Comparison of ENCODE assay signal across 18 cellular contexts in the genomic region with DNA sequence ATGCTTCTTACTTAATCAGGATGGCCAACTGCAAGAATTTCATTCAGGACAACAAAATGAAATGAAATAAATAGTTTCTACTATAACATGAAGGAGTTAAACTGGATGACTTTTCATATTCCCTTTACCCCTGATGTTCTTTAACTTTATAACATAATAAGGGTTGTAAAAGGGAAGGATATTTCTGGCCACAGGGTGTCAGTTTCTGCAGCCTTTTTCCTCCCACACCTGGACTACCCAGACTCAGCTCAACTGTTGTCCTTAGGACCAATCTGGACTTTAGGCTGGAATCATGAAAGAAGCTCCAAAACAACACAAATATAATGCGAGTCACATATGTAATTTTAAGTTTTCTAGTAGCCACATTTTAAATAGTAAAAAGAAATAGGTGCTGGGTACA.
"Had no signal": no experiment of that assay in that cellular context is flagged by ENCODE, and none has a peak within 500 bp of the region (broad histone marks: within the 10 kb centered on the region; RNA-seq: fewer than 3 reads in every experiment).

No MANE protein-coding gene starts in this region.

- H3K36me3 Mint-ChIP-seq: activated naive CD4-positive, alpha-beta T cell treated with anti-CD3 and anti-CD28 coated beads, Interleukin-2, amount 10 ng/mL, durations not matched to agents 7 days and 5 days; naive B cell; neural progenitor cell had no signal

- H3K27ac Mint-ChIP-seq: activated naive CD4-positive, alpha-beta T cell treated with anti-CD3 and anti-CD28 coated beads, Interleukin-2, amount 10 ng/mL, durations not matched to agents 7 days and 5 days; neural progenitor cell; progenitor cell of endocrine pancreas; T-helper 1 cell treated with Interleukin-12 subunit alpha and Interleukin-12 subunit beta and Interleukin-4 antibody, amounts not matched to agents 30 μg/mL and 1 μg/mL, for 36 hours had no signal

- DNase-seq: activated CD4-positive, alpha-beta T cell treated with anti-CD3 and anti-CD28 coated beads, Interleukin-2, amount 50 U/mL, for 1 hour; activated CD4-positive, CD25-positive, alpha-beta regulatory T cell treated with anti-CD3 and anti-CD28 coated beads, Interleukin-2, amount 50 U/mL, for 72 hours; activated CD8-positive, alpha-beta memory T cell treated with anti-CD3 and anti-CD28 coated beads, Interleukin-2, amount 50 U/mL, for 4 hours; activated effector memory CD4-positive, alpha-beta T cell treated with Interleukin-2 at 50 U/mL for 16 hours; activated naive CD4-positive, alpha-beta T cell treated with anti-CD3 and anti-CD28 coated beads, Interleukin-2, amount 10 ng/mL, durations not matched to agents 7 days and 5 days; activated T-cell treated with anti-CD3 and anti-CD28 coated beads, Interleukin-2, amount 50 U/mL, for 4 hours; adrenal gland; dorsolateral prefrontal cortex; lower lobe of right lung; midbrain; naive B cell; stimulated activated CD4-positive, alpha-beta T cell treated with anti-CD3 and anti-CD28 coated beads, Interleukin-1b, Interleukin-23, amount 100 ng/mL, for 48 hours; stimulated activated CD8-positive, alpha-beta memory T cell treated with anti-CD3 and anti-CD28 coated beads, Interleukin-4, amount 100 ng/mL, for 48 hours; stimulated activated naive CD4-positive, alpha-beta T cell treated with Interleukin-2 at 50 U/mL for 16 hours; thyroid gland had no signal

- ATAC-seq: activated T-cell treated with anti-CD3 and anti-CD28 coated beads, Interleukin-2, amount 50 U/mL, for 4 hours; lower lobe of right lung had no signal

- H3K9me3 Mint-ChIP-seq: activated naive CD4-positive, alpha-beta T cell treated with anti-CD3 and anti-CD28 coated beads, Interleukin-2, amount 10 ng/mL, durations not matched to agents 7 days and 5 days; activated T-cell treated with anti-CD3 and anti-CD28 coated beads, Interleukin-2, amount 50 U/mL, for 4 hours; T-helper 1 cell treated with Interleukin-12 subunit alpha and Interleukin-12 subunit beta and Interleukin-4 antibody, amounts not matched to agents 30 μg/mL and 1 μg/mL, for 36 hours had no signal

- H3K27me3 Mint-ChIP-seq: progenitor cell of endocrine pancreas had no signal

- H3K4me3 Mint-ChIP-seq: activated naive CD4-positive, alpha-beta T cell treated with anti-CD3 and anti-CD28 coated beads, Interleukin-2, amount 10 ng/mL, durations not matched to agents 7 days and 5 days; activated T-cell treated with anti-CD3 and anti-CD28 coated beads, Interleukin-2, amount 50 U/mL, for 4 hours; neural progenitor cell; T-helper 1 cell treated with Interleukin-12 subunit alpha and Interleukin-12 subunit beta and Interleukin-4 antibody, amounts not matched to agents 30 μg/mL and 1 μg/mL, for 36 hours had no signal

- H3K4me1 Mint-ChIP-seq: activated naive CD4-positive, alpha-beta T cell treated with anti-CD3 and anti-CD28 coated beads, Interleukin-2, amount 10 ng/mL, durations not matched to agents 7 days and 5 days; neural progenitor cell had no signal
